In the genomic region with DNA sequence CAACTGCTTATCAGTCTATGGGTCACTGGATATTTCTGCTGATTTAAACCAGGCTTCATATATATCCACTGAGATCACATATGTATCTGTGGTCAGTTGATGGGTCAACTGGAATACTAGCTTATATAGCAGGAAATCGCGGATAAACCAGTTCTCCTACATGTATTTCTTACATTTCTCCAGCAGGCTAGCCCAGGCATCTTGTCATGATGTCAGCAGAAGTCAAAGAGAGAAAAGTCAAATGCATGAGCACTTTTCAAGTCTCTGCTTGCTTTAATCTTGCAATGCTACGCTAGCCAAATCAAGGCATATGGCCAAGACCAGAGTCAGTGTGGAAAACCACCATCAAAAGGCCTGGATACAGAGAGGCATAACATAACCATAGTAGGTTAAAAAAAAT, we compare ENCODE assay signal across 18 cellular contexts.
"Had no signal": no experiment of that assay in that cellular context is flagged by ENCODE, and none has a peak within 500 bp of the region (broad histone marks: within the 10 kb centered on the region; RNA-seq: fewer than 3 reads in every experiment).

No MANE protein-coding gene starts in this region.

- H3K4me3 ChIP-seq: gastrocnemius medialis, heart right ventricle, tibial artery, upper lobe of left lung, uterus had no signal

- H3K27ac Mint-ChIP-seq: mesothelial cell of epicardium; natural killer cell; stimulated activated effector memory CD8-positive, alpha-beta T cell treated with anti-CD3 and anti-CD28 coated beads, Interleukin-12 subunit alpha, Interleukin-12 subunit beta, amount 100 ng/mL, for 72 hours; stimulated activated naive CD8-positive, alpha-beta T cell treated with anti-CD3 and anti-CD28 coated beads, Interleukin-15, Interleukin-2, amounts not matched to agents 100 ng/mL and 50 ng/mL, for 24 hours had no signal

- H3K27ac ChIP-seq: gastrocnemius medialis, heart right ventricle, tibial artery, upper lobe of left lung, uterus had no signal

- ATAC-seq: gastrocnemius medialis; heart right ventricle; left lobe of liver; natural killer cell; right cardiac atrium; stimulated activated effector memory CD8-positive, alpha-beta T cell treated with anti-CD3 and anti-CD28 coated beads, Interleukin-12 subunit alpha, Interleukin-12 subunit beta, amount 100 ng/mL, for 72 hours had no signal

- H3K4me1 ChIP-seq: gastrocnemius medialis, heart right ventricle, tibial artery, upper lobe of left lung, uterus had no signal

- DNase-seq: effector memory CD4-positive, alpha-beta T cell; gastrocnemius medialis; heart right ventricle; hypothalamus; natural killer cell; posterior cingulate gyrus; right cardiac atrium; small intestine; stimulated activated CD4-positive, alpha-beta T cell treated with anti-CD3 and anti-CD28 coated beads, Interleukin-4, amount 100 ng/mL, for 1 hour; stimulated activated CD8-positive, alpha-beta memory T cell treated with anti-CD3 and anti-CD28 coated beads, Interleukin-4, amount 100 ng/mL, for 48 hours; tibial artery; upper lobe of left lung; uterus had no signal

- H3K36me3 ChIP-seq: gastrocnemius medialis, heart right ventricle, tibial artery, upper lobe of left lung, uterus had no signal

- H3K27me3 ChIP-seq: gastrocnemius medialis, tibial artery, upper lobe of left lung, uterus had no signal

- H3K9me3 Mint-ChIP-seq: mesothelial cell of epicardium had no signal

- H3K4me3 Mint-ChIP-seq: mesothelial cell of epicardium; natural killer cell; neural crest cell; stimulated activated effector memory CD8-positive, alpha-beta T cell treated with anti-CD3 and anti-CD28 coated beads, Interleukin-12 subunit alpha, Interleukin-12 subunit beta, amount 100 ng/mL, for 72 hours; stimulated activated naive CD8-positive, alpha-beta T cell treated with anti-CD3 and anti-CD28 coated beads, Interleukin-15, Interleukin-2, amounts not matched to agents 100 ng/mL and 50 ng/mL, for 24 hours had no signal

- H3K4me1 Mint-ChIP-seq: natural killer cell; neural crest cell; stimulated activated effector memory CD8-positive, alpha-beta T cell treated with anti-CD3 and anti-CD28 coated beads, Interleukin-12 subunit alpha, Interleukin-12 subunit beta, amount 100 ng/mL, for 72 hours had no signal

- H3K27me3 Mint-ChIP-seq: stimulated activated naive CD8-positive, alpha-beta T cell treated with anti-CD3 and anti-CD28 coated beads, Interleukin-15, Interleukin-2, amounts not matched to agents 100 ng/mL and 50 ng/mL, for 24 hours had no signal

- H3K36me3 Mint-ChIP-seq: mesothelial cell of epicardium; natural killer cell; stimulated activated effector memory CD8-positive, alpha-beta T cell treated with anti-CD3 and anti-CD28 coated beads, Interleukin-12 subunit alpha, Interleukin-12 subunit beta, amount 100 ng/mL, for 72 hours had no signal

- H3K9me3 ChIP-seq: gastrocnemius medialis, heart right ventricle, tibial artery, upper lobe of left lung, uterus had no signal
